In genomic region chr17:3893003-3893719, GRCh38 we compare ENCODE assay signal across 8 cellular contexts. TPM values are rescaled to one million over a fixed set of nuclear protein-coding genes. Genes with fewer than 3 reads are reported as not detected.
DNase-seq lines count a peak whose midpoint lies in the region; ATAC-seq, FAIRE-seq and TF ChIP-seq lines count a peak whose summit lies in the region.

CAMKK1 (minus strand) TSS chr17:3893053; CDS start chr17:3885687, 7,366 bp downstream.

- TF ChIP-seq EP300 in A549 (IDR thresholded peaks at IDR 0.05) = no peak

- WGBS in A549 (ENCODE audit: missing lambda C conversion rate) = 23% methylated on average over 19 of the region's 75 CpGs

- no peaks in the 10 kb centered on the region for H3K9me3 ChIP-seq in A549
- H3K9me3 ChIP-seq in kidney (ENCODE audit: control insufficient read depth in 1 of 2, low read length in 2 of 2) = no peaks in the 10 kb centered on the region

- FAIRE-seq in A549 (lab: Jason Lieb, UNC) (no peak), kidney (lab: Jason Lieb, UNC) (no peak)

- POLR2A ChIA-PET in A549 (lab: Yijun Ruan, JAX) = interaction anchor here (1.7 kb wide), 1 partner anchor 48 kb away, joined by 3 read pairs; no protein-coding TSS in a partner anchor

- no peak for TF ChIP-seq CTCF in A549 (IDR thresholded peaks at IDR 0.05)
- TF ChIP-seq CTCF in kidney (IDR thresholded peaks at IDR 0.05; ENCODE audit: borderline replicate concordance, extremely low read depth, insufficient read depth) = no peak

- peak; percentile 15; the same call in 1 of the 2 replicates for TF ChIP-seq POLR2A in A549 (IDR thresholded peaks at IDR 0.05; ENCODE audit: low read length)

- peaks cover 54% of the 10 kb centered on the region for H3K4me1 ChIP-seq in A549
- peaks cover 13 to 28% of the 10 kb centered on the region in 2 donors for H3K4me1 ChIP-seq in kidney (ENCODE audit: control insufficient read depth in 1 of 2, insufficient read depth in 1 of 2, low read depth in 1 of 2, low read length in 2 of 2)

- H3K4me3 ChIP-seq in A549 (peak within 1 kb of the TSS; percentile 79), kidney (ENCODE audit: low read length in 2 of 2) (peak within 1 kb of the TSS; percentile 45 to 62)

- CTCF ChIA-PET in A549 (lab: Yijun Ruan, JAX) = interaction anchor here (0.7 to 16.6 kb wide), 6 partner anchors 11 to 30 kb away, joined by 3 to 256 read pairs (median 8); partner anchors contain the start of gene P2RX1

- no peaks in the 10 kb centered on the region for H3K36me3 ChIP-seq in kidney (ENCODE audit: control insufficient read depth in 1 of 2, insufficient read depth in 2 of 2, low read length in 2 of 2)

- peak within 1 kb of the TSS; percentile 94 for H3K4me2 ChIP-seq in A549

- ATAC-seq in A549 = peak; percentile 57 to 78
- peak; percentile 54 for ATAC-seq in GM18519 (IDR thresholded peaks at IDR 0.05; ENCODE audit: low FRiP score, unreplicated experiment)
- ATAC-seq in HG03039 (IDR thresholded peaks at IDR 0.05; ENCODE audit: unreplicated experiment) = peak; percentile 77

- H3K27ac ChIP-seq in A549 (peak within 1 kb of the TSS; percentile 87 to 89), caudate nucleus (ENCODE audit: low read depth, low read length) (peak within 1 kb of the TSS; percentile 71), kidney (ENCODE audit: low read depth in 2 of 2, low read length in 2 of 2) (peak within 1 kb of the TSS; percentile 43 to 70)

- intact Hi-C loops in kidney (cut with DNase I) = no loop called here

- peak; percentile 86 to 98 for DNase-seq in A549 (ENCODE audit: low read depth in 1 of 2, low spot score in 1 of 2)
- DNase-seq in NCI-H2196 (lab: John Stamatoyannopoulos, UW; ENCODE audit: unreplicated experiment) = peak; percentile 77
- DNase-seq in activated CD4-positive, CD25-positive, alpha-beta regulatory T cell (lab: John Stamatoyannopoulos, UW) = peak; percentile 72 to 82 (median 80)
- DNase-seq in caudate nucleus (lab: John Stamatoyannopoulos, UW) = peak in 58 of 61 donors; percentile 17 to 87 (median 70)
- peak; percentile 96 for DNase-seq in kidney
- peak; percentile 78 to 84 for DNase-seq in stimulated activated CD4-positive, alpha-beta T cell treated with anti-CD3 and anti-CD28 coated beads, Interleukin-15, amount 100 ng/mL, for 1 hour (ENCODE audit: low read depth in 1 of 2, low spot score in 1 of 2)

- TF ChIP-seq RAD21 in A549 (conservative IDR thresholded peaks at IDR 0.05 in 1 of 2, IDR thresholded peaks at IDR 0.05 in 1 of 2) = no peak

- peak within 1 kb of the TSS; percentile 10 to 22 for H3K9ac ChIP-seq in kidney (ENCODE audit: low read length in 2 of 2)

TF ChIP-seq in A549, 52 proteins besides CTCF, POLR2A, EP300 and RAD21:
- TF ChIP-seq MYC (IDR thresholded peaks at IDR 0.05; ENCODE audit: borderline replicate concordance, low read length) (no peak), EHMT2 (IDR thresholded peaks at IDR 0.05; ENCODE audit: low read depth) (no peak), ZSCAN20 (CRISPR knock-in tag; IDR thresholded peaks at IDR 0.05) (no peak), RFX5 (IDR thresholded peaks at IDR 0.05) (0 out of 2 replicates have a peak, but pooled peaks have one; percentile 29), PHF8 (IDR thresholded peaks at IDR 0.05; ENCODE audit: borderline replicate concordance, low read depth) (peak; percentile 38; the same call in 1 of the 2 replicates), TFCP2L1 (CRISPR knock-in tag; IDR thresholded peaks at IDR 0.05) (peak; percentile 42; the same call in 1 of the 2 replicates), FOSB (CRISPR knock-in tag; IDR thresholded peaks at IDR 0.05) (no peak), JUN (IDR thresholded peaks at IDR 0.05) (peak in 1 of 2 experiments; percentile 55; a peak in 1 of 5 replicates), CHD2 (IDR thresholded peaks at IDR 0.05; ENCODE audit: low read length, partially characterized antibody) (no peak), RCOR1 (IDR thresholded peaks at IDR 0.05; ENCODE audit: low read depth, low read length) (no peak), KDM1A (IDR thresholded peaks at IDR 0.05; ENCODE audit: low read depth) (no peak)
- TF ChIP-seq, protein P1, sequence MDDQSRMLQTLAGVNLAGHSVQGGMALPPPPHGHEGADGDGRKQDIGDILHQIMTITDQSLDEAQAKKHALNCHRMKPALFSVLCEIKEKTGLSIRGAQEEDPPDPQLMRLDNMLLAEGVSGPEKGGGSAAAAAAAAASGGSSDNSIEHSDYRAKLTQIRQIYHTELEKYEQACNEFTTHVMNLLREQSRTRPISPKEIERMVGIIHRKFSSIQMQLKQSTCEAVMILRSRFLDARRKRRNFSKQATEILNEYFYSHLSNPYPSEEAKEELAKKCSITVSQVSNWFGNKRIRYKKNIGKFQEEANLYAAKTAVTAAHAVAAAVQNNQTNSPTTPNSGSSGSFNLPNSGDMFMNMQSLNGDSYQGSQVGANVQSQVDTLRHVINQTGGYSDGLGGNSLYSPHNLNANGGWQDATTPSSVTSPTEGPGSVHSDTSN (IDR thresholded peaks at IDR 0.05) = peak; percentile 57; the same call in 1 of the 2 replicates
- TF ChIP-seq, protein P2, sequence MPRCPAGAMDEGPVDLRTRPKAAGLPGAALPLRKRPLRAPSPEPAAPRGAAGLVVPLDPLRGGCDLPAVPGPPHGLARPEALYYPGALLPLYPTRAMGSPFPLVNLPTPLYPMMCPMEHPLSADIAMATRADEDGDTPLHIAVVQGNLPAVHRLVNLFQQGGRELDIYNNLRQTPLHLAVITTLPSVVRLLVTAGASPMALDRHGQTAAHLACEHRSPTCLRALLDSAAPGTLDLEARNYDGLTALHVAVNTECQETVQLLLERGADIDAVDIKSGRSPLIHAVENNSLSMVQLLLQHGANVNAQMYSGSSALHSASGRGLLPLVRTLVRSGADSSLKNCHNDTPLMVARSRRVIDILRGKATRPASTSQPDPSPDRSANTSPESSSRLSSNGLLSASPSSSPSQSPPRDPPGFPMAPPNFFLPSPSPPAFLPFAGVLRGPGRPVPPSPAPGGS (IDR thresholded peaks at IDR 0.05) = no peak
- TF ChIP-seq, protein P3, sequence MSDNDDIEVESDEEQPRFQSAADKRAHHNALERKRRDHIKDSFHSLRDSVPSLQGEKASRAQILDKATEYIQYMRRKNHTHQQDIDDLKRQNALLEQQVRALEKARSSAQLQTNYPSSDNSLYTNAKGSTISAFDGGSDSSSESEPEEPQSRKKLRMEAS (IDR thresholded peaks at IDR 0.05) = peak; percentile 55; the same call in 1 of the 2 replicates

RNA-seq across cellular contexts. Expression of gene CAMKK1, which starts in this region (rescaled TPM):
- polyA plus RNA-seq in A549 (2011; rRNA removed) (6.9 and 7.7 TPM in 2 replicates), A549 (2017; fragmentation: RNase III; extraction: RNeasy Plus Mini Kit Qiagen cat#74134 plus additional on column Dnase treatment) (12.6 to 15.3 TPM (median 14.8 TPM) in 3 replicates), kidney (ENCODE audit: insufficient read depth, low read depth, low replicate concordance) (2.6 TPM)
- 17.0 and 21.1 TPM in 2 replicates for polyA plus RNA-seq in A549 (2012; cell fraction: cytosol; rRNA removed)
- polyA plus RNA-seq in A549 (2012; cell fraction: nucleus; rRNA removed) = 44.0 and 47.1 TPM in 2 replicates
- 10.2 and 11.8 TPM in 2 replicates for polyA minus RNA-seq in A549 (2011; rRNA and poly(A)+ RNA removed)
- total RNA-seq in kidney = 6.0 TPM

Comparison
In these comparisons a context has a peak if more than half of its experiments do, and no peak if none do; other contexts are left out.
1. Peak in every context shown above with its lines: DNase-seq, ATAC-seq, H3K4me3 ChIP-seq and H3K27ac ChIP-seq.